17 cellular contexts compared by ENCODE assay signal in genomic region chr13:84973661-84974060, GRCh38.
"Had no signal": no experiment of that assay in that cellular context is flagged by ENCODE, and none has a peak within 500 bp of the region (broad histone marks: within the 10 kb centered on the region; RNA-seq: fewer than 3 reads in every experiment).

No MANE protein-coding gene starts in this region.

- H3K4me3 ChIP-seq: esophagus muscularis mucosa, right atrium auricular region, tibial nerve, vagina had no signal

- H3K4me3 Mint-ChIP-seq: activated CD4-positive, alpha-beta memory T cell treated with anti-CD3 and anti-CD28 coated beads, Interleukin-2, amount 10 ng/mL, durations not matched to agents 7 days and 5 days; activated CD4-positive, alpha-beta T cell treated with anti-CD3 and anti-CD28 coated beads for 36 hours; activated T-cell treated with anti-CD3 and anti-CD28 coated beads, Interleukin-2, amount 50 U/mL, for 24 hours; T-helper 1 cell treated with Interleukin-12 subunit alpha and Interleukin-12 subunit beta and Interleukin-4 antibody, amounts not matched to agents 30 μg/mL and 1 μg/mL, for 36 hours had no signal

- H3K36me3 Mint-ChIP-seq: naive B cell had no signal

- H3K27me3 Mint-ChIP-seq: activated CD4-positive, alpha-beta memory T cell treated with anti-CD3 and anti-CD28 coated beads, Interleukin-2, amount 10 ng/mL, durations not matched to agents 7 days and 5 days; activated CD4-positive, alpha-beta T cell treated with anti-CD3 and anti-CD28 coated beads for 36 hours; activated T-cell treated with anti-CD3 and anti-CD28 coated beads, Interleukin-2, amount 50 U/mL, for 24 hours; naive B cell; progenitor cell of endocrine pancreas had no signal

- H3K9me3 Mint-ChIP-seq: activated CD4-positive, alpha-beta memory T cell treated with anti-CD3 and anti-CD28 coated beads, Interleukin-2, amount 10 ng/mL, durations not matched to agents 7 days and 5 days; activated T-cell treated with anti-CD3 and anti-CD28 coated beads, Interleukin-2, amount 50 U/mL, for 24 hours; T-helper 1 cell treated with Interleukin-12 subunit alpha and Interleukin-12 subunit beta and Interleukin-4 antibody, amounts not matched to agents 30 μg/mL and 1 μg/mL, for 36 hours had no signal

- H3K4me1 Mint-ChIP-seq: activated CD4-positive, alpha-beta memory T cell treated with anti-CD3 and anti-CD28 coated beads, Interleukin-2, amount 10 ng/mL, durations not matched to agents 7 days and 5 days; activated CD4-positive, alpha-beta T cell treated with anti-CD3 and anti-CD28 coated beads for 36 hours had no signal

- H3K9me3 ChIP-seq: esophagus muscularis mucosa, right atrium auricular region, tibial nerve, vagina had no signal

- H3K27me3 ChIP-seq: esophagus muscularis mucosa, right atrium auricular region, tibial nerve, vagina had no signal

- H3K27ac Mint-ChIP-seq: activated CD4-positive, alpha-beta memory T cell treated with anti-CD3 and anti-CD28 coated beads, Interleukin-2, amount 10 ng/mL, durations not matched to agents 7 days and 5 days; activated CD4-positive, alpha-beta T cell treated with anti-CD3 and anti-CD28 coated beads for 36 hours; activated T-cell treated with anti-CD3 and anti-CD28 coated beads, Interleukin-2, amount 50 U/mL, for 24 hours; progenitor cell of endocrine pancreas; T-helper 1 cell treated with Interleukin-12 subunit alpha and Interleukin-12 subunit beta and Interleukin-4 antibody, amounts not matched to agents 30 μg/mL and 1 μg/mL, for 36 hours had no signal

- H3K36me3 ChIP-seq: esophagus muscularis mucosa, right atrium auricular region, tibial nerve, vagina, WERI-Rb-1 had no signal

- H3K4me1 ChIP-seq: esophagus muscularis mucosa, right atrium auricular region, tibial nerve, vagina had no signal

- H3K27ac ChIP-seq: esophagus muscularis mucosa, right atrium auricular region, tibial nerve, vagina, WERI-Rb-1 had no signal

- ATAC-seq: activated CD4-positive, alpha-beta T cell treated with anti-CD3 and anti-CD28 coated beads for 36 hours had no signal

- DNase-seq: activated CD4-positive, alpha-beta memory T cell treated with anti-CD3 and anti-CD28 coated beads, Interleukin-2, amount 10 ng/mL, durations not matched to agents 7 days and 5 days; activated CD4-positive, alpha-beta T cell treated with anti-CD3 and anti-CD28 coated beads for 36 hours; activated naive CD4-positive, alpha-beta T cell treated with anti-CD3 and anti-CD28 coated beads, Interleukin-2, amount 50 U/mL, for 16 hours; activated T-cell treated with anti-CD3 and anti-CD28 coated beads, Interleukin-2, amount 50 U/mL, for 24 hours; hypothalamus; naive B cell; occipital lobe; stimulated activated CD4-positive, alpha-beta T cell treated with anti-CD3 and anti-CD28 coated beads, Interleukin-4, amount 100 ng/mL, for 24 hours; stimulated activated naive CD4-positive, alpha-beta T cell treated with Interleukin-2 at 50 U/mL for 16 hours; substantia nigra; WERI-Rb-1 had no signal
